8 cellular contexts compared by ENCODE assay signal in the genomic region with DNA sequence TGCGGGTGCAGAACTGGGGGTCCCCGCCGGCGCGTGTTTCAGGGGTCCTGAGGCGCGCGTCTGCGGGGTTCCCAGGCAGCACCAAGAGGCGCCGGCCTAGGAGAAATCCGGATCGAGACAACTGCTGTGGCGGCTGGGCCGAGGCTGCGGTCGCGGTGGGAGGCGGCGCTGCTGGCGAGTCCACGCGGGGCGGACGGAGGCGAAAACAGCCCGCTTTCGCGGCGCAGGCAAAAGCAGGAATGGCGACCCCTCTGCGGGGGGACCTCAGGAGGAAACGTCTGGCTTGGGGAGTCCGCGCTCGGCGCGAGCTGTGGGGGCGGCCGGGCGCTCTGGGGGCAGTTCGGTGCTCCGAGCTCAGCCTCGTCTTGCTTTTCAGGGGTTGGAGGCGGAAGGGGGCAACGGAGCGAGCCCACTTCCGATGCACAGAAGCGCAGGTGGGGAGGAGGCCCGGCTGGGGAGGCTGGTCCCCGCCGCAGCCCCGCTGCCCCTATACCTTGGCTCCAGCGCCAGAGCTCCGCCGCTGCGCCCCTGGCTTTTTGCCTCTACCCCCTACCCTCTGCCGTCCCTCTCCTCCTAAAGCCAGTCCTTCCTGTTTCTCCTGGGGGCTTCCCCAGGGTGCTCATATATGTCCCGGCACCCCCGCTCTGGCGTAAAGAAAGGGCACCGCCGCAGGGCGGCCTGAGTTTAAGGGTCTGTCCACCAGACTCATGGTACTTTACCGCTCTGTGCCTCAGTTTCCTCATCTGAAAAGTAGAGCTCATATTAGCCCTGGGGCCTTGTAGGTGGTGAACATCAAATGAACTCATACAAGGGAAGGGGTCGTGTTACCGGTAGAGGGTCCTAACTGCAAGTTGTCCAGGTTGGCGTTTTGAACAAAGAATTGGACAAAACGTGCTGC.
DNase-seq lines count a peak whose midpoint lies in the region; ATAC-seq and TF ChIP-seq lines count a peak whose summit lies in the region.

No MANE protein-coding gene starts in this region.

- ATAC-seq in HG03196 (IDR thresholded peaks at IDR 0.05; ENCODE audit: unreplicated experiment) (peak; percentile 28), GM18520 (IDR thresholded peaks at IDR 0.05; ENCODE audit: unreplicated experiment) (no peak)
- ATAC-seq in stimulated activated naive CD8-positive, alpha-beta T cell treated with anti-CD3 and anti-CD28 coated beads, Interleukin-15, amount 100 ng/mL, for 72 hours = peak; percentile 64

- H3K4me3 ChIP-seq in lower leg skin (ENCODE audit: low read depth, poor library complexity, severe bottlenecking) = peak overlapping the region; percentile 39

- TF ChIP-seq POLR2A in lower leg skin (IDR thresholded peaks at IDR 0.05) = no peak

- peaks cover 9% of the 10 kb centered on the region for H3K9me3 Mint-ChIP-seq in dendritic cell treated with granulocyte-macrophage colony-stimulating factor and Interleukin-4, amounts not matched to agents 40 ng/mL and 50 ng/mL, for 4 days
- no peaks in the 10 kb centered on the region for H3K9me3 Mint-ChIP-seq in stimulated activated naive CD8-positive, alpha-beta T cell treated with anti-CD3 and anti-CD28 coated beads, Interleukin-15, amount 100 ng/mL, for 72 hours

- H3K4me1 Mint-ChIP-seq in dendritic cell treated with granulocyte-macrophage colony-stimulating factor and Interleukin-4, amounts not matched to agents 40 ng/mL and 50 ng/mL, for 4 days (ENCODE audit: low read depth) = peaks cover 23% of the 10 kb centered on the region
- H3K4me1 Mint-ChIP-seq in stimulated activated naive CD8-positive, alpha-beta T cell treated with anti-CD3 and anti-CD28 coated beads, Interleukin-15, amount 100 ng/mL, for 72 hours = peaks cover 37% of the 10 kb centered on the region

- H3K27me3 Mint-ChIP-seq in dendritic cell treated with granulocyte-macrophage colony-stimulating factor and Interleukin-4, amounts not matched to agents 40 ng/mL and 50 ng/mL, for 4 days = peaks cover 32% of the 10 kb centered on the region
- peaks cover 8% of the 10 kb centered on the region for H3K27me3 Mint-ChIP-seq in stimulated activated naive CD8-positive, alpha-beta T cell treated with anti-CD3 and anti-CD28 coated beads, Interleukin-15, amount 100 ng/mL, for 72 hours

- H3K4me3 Mint-ChIP-seq in dendritic cell treated with granulocyte-macrophage colony-stimulating factor and Interleukin-4, amounts not matched to agents 40 ng/mL and 50 ng/mL, for 4 days = peak overlapping the region; percentile 92
- peak overlapping the region; percentile 95 to 98 for H3K4me3 Mint-ChIP-seq in stimulated activated naive CD8-positive, alpha-beta T cell treated with anti-CD3 and anti-CD28 coated beads, Interleukin-15, amount 100 ng/mL, for 72 hours

- WGBS in lower leg skin, 2 donors = 10 to 13% methylated on average over 35 to 52 of the region's 69 CpGs

- H3K36me3 Mint-ChIP-seq in dendritic cell treated with granulocyte-macrophage colony-stimulating factor and Interleukin-4, amounts not matched to agents 40 ng/mL and 50 ng/mL, for 4 days (ENCODE audit: low read depth) = peaks cover 12% of the 10 kb centered on the region

- peak overlapping the region; percentile 98 for H3K27ac Mint-ChIP-seq in dendritic cell treated with granulocyte-macrophage colony-stimulating factor and Interleukin-4, amounts not matched to agents 40 ng/mL and 50 ng/mL, for 4 days
- peak overlapping the region; percentile 97 to 99 for H3K27ac Mint-ChIP-seq in stimulated activated naive CD8-positive, alpha-beta T cell treated with anti-CD3 and anti-CD28 coated beads, Interleukin-15, amount 100 ng/mL, for 72 hours

- TF ChIP-seq CTCF in lower leg skin (IDR thresholded peaks at IDR 0.05) = no peak

- peak; percentile 55 for DNase-seq in DMS 273 (lab: John Stamatoyannopoulos, UW; ENCODE audit: unreplicated experiment)
- no peak for DNase-seq in DMS 273 treated with DMSO at 0.1 percent for 48 hours (lab: John Stamatoyannopoulos, UW)
- peak; percentile 55 for DNase-seq in UCSD-AML1 (lab: John Stamatoyannopoulos, UW; ENCODE audit: unreplicated experiment)
- DNase-seq in lower leg skin (ENCODE audit: low spot score in 2 of 2) = no peak
- DNase-seq in stimulated activated naive CD8-positive, alpha-beta T cell treated with anti-CD3 and anti-CD28 coated beads, Interleukin-15, amount 100 ng/mL, for 72 hours = peak; percentile 66 to 68

- intact Hi-C loops in dendritic cell treated with granulocyte-macrophage colony-stimulating factor and Interleukin-4, amounts not matched to agents 40 ng/mL and 50 ng/mL, for 4 days (cut with micrococcal nuclease) = loop anchor here (5.0 kb wide), 1 partner anchor 145 kb away; a partner anchor contains a TSS
- intact Hi-C loops in lower leg skin (cut with DNase I; ENCODE audit: low total_unique reads) = no loop called here

Comparison
In these comparisons a context has a peak if more than half of its experiments do, and no peak if none do; other contexts are left out.
1. DNase-seq: peak in DMS 273 (single experiment), UCSD-AML1 (single experiment) and stimulated activated naive CD8-positive, alpha-beta T cell treated with anti-CD3 and anti-CD28 coated beads, Interleukin-15, amount 100 ng/mL, for 72 hours (2 of 2); none in DMS 273 treated with DMSO at 0.1 percent for 48 hours (single experiment) and lower leg skin (0 of 2).